Comparison of ENCODE assay signal across 24 cellular contexts in the genomic region with DNA sequence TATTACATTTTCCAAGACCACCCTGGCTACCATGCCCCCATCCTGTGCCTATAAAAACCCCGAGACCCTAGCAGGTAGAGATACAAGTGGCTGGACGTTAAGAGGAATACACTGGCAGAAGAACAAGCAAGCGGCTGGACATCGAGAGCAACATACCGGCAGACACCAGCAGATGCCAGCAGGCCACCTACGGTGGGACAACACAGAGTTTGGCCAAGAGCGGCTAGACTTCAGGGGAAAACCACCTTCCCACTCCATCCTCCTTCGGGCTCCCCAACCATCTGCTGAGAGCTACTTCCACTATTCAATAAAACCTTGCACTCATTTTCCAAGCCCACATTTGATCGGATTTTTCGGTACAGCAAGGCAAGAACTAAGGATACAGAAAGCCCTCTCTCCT.
"Had no signal": no experiment of that assay in that cellular context is flagged by ENCODE, and none has a peak within 500 bp of the region (broad histone marks: within the 10 kb centered on the region; RNA-seq: fewer than 3 reads in every experiment).

No MANE protein-coding gene starts in this region.

- DNase-seq: activated B cell treated with CpG ODN at 0.5 μM for 24 hours; activated CD4-positive, alpha-beta memory T cell treated with anti-CD3 and anti-CD28 coated beads, Interleukin-2, amount 10 ng/mL, durations not matched to agents 7 days and 5 days; activated CD4-positive, alpha-beta T cell treated with anti-CD3 and anti-CD28 coated beads for 1 hour; activated CD4-positive, alpha-beta T cell treated with anti-CD3 and anti-CD28 coated beads, Interleukin-2, amount 50 U/mL, for 1 hour; activated gamma-delta T cell treated with Interleukin-2 at 50 U/mL for 16 hours; activated naive CD4-positive, alpha-beta T cell treated with anti-CD3 and anti-CD28 coated beads, Interleukin-2, amount 10 ng/mL, durations not matched to agents 7 days and 5 days; activated naive CD8-positive, alpha-beta T cell treated with anti-CD3 and anti-CD28 coated beads for 36 hours; activated T-cell treated with anti-CD3 and anti-CD28 coated beads for 4 hours; activated T-cell treated with anti-CD3 and anti-CD28 coated beads, Interleukin-2, amount 50 U/mL, for 48 hours; anterior cingulate cortex; Karpas-422; NCI-H1048; NCI-H146; NCI-H187 treated with DMSO at 0.1 percent for 48 hours; NCI-H2171; NCI-H2227 treated with DMSO at 0.1 percent for 48 hours; NCI-H526 treated with DMSO at 0.1 percent for 48 hours; NCI-H82; T-cell had no signal

- H3K4me3 ChIP-seq: K562, SK-N-MC had no signal

- H3K27ac Mint-ChIP-seq: activated B cell treated with CpG ODN at 0.5 μM for 24 hours; activated CD4-positive, alpha-beta memory T cell treated with anti-CD3 and anti-CD28 coated beads, Interleukin-2, amount 10 ng/mL, durations not matched to agents 7 days and 5 days; activated naive CD4-positive, alpha-beta T cell treated with anti-CD3 and anti-CD28 coated beads, Interleukin-2, amount 10 ng/mL, durations not matched to agents 7 days and 5 days; activated naive CD8-positive, alpha-beta T cell treated with anti-CD3 and anti-CD28 coated beads for 36 hours; activated T-helper 17 cell treated with anti-CD3 and anti-CD28 coated beads, Interleukin-2, amount 50 U/mL, for 72 hours; T-cell had no signal

- H3K27ac ChIP-seq: breast epithelium, SK-N-MC had no signal

- H3K4me3 Mint-ChIP-seq: activated B cell treated with CpG ODN at 0.5 μM for 24 hours; activated CD4-positive, alpha-beta memory T cell treated with anti-CD3 and anti-CD28 coated beads, Interleukin-2, amount 10 ng/mL, durations not matched to agents 7 days and 5 days; activated naive CD4-positive, alpha-beta T cell treated with anti-CD3 and anti-CD28 coated beads, Interleukin-2, amount 10 ng/mL, durations not matched to agents 7 days and 5 days; activated naive CD8-positive, alpha-beta T cell treated with anti-CD3 and anti-CD28 coated beads for 36 hours; activated T-helper 17 cell treated with anti-CD3 and anti-CD28 coated beads, Interleukin-2, amount 50 U/mL, for 72 hours; T-cell had no signal

- H3K27me3 ChIP-seq: breast epithelium had no signal

- H3K4me1 ChIP-seq: breast epithelium had no signal

- H3K36me3 ChIP-seq: breast epithelium had no signal

- H3K9me3 ChIP-seq: breast epithelium had no signal

- FAIRE-seq: K562 had no signal

- H3K9me3 Mint-ChIP-seq: activated B cell treated with CpG ODN at 0.5 μM for 24 hours; activated CD4-positive, alpha-beta memory T cell treated with anti-CD3 and anti-CD28 coated beads, Interleukin-2, amount 10 ng/mL, durations not matched to agents 7 days and 5 days; activated naive CD4-positive, alpha-beta T cell treated with anti-CD3 and anti-CD28 coated beads, Interleukin-2, amount 10 ng/mL, durations not matched to agents 7 days and 5 days; activated naive CD8-positive, alpha-beta T cell treated with anti-CD3 and anti-CD28 coated beads for 36 hours; activated T-helper 17 cell treated with anti-CD3 and anti-CD28 coated beads, Interleukin-2, amount 50 U/mL, for 72 hours; T-cell had no signal

- H3K27me3 Mint-ChIP-seq: activated B cell treated with CpG ODN at 0.5 μM for 24 hours; activated CD4-positive, alpha-beta memory T cell treated with anti-CD3 and anti-CD28 coated beads, Interleukin-2, amount 10 ng/mL, durations not matched to agents 7 days and 5 days; activated naive CD4-positive, alpha-beta T cell treated with anti-CD3 and anti-CD28 coated beads, Interleukin-2, amount 10 ng/mL, durations not matched to agents 7 days and 5 days; activated naive CD8-positive, alpha-beta T cell treated with anti-CD3 and anti-CD28 coated beads for 36 hours; activated T-helper 17 cell treated with anti-CD3 and anti-CD28 coated beads, Interleukin-2, amount 50 U/mL, for 72 hours; T-cell had no signal

- H3K4me1 Mint-ChIP-seq: activated B cell treated with CpG ODN at 0.5 μM for 24 hours; activated naive CD4-positive, alpha-beta T cell treated with anti-CD3 and anti-CD28 coated beads, Interleukin-2, amount 10 ng/mL, durations not matched to agents 7 days and 5 days; T-cell had no signal

- ATAC-seq: activated T-helper 17 cell treated with anti-CD3 and anti-CD28 coated beads, Interleukin-2, amount 50 U/mL, for 72 hours; K562; Right ventricle myocardium inferior; T-cell had no signal
